Comparison of ENCODE assay signal across 10 cellular contexts in the genomic region with DNA sequence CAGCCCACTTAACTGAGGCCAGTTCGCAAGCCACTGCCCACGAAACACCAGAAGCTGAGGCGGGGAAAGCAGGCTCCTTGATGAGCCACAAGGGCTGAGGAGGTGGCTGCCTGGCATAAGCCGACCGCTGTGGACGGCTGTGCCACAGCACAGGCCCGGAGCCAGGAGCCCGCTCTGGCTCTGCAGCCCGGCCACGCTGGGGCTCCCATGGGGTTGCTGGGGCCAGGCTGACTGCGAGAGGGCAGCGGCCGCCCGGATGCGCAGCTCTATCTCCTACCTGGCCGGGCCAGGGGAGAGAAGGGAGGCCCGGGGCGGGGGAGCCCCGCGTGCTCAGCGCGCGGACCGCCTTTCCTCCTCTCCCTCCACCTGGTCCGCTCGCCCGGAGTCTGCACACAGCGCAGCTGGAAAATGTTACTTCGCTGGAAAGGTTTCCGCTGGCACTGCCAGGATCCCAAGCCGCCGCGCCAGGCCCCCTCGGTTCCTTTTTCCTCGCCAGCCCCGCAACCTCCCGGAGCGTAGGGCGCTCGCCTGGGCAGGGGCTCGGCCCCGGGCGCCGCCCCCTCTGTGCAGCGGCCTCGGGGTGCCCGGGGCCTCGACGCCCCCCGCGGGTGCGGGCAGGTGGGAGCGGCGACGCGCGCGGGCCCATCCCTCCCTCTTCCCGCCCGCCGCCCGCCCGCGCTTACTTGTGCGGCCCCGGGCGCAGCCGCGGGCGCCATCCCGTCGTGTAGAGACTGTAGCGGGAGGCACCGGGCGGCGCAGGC. TPM values are rescaled to one million over a fixed set of nuclear protein-coding genes. Genes with fewer than 3 reads are reported as not detected.
A peak's percentile ranks its signal among the peaks of the same experiment; 100 is the strongest.
DNase-seq lines count a peak whose midpoint lies in the region; ATAC-seq, FAIRE-seq and TF ChIP-seq lines count a peak whose summit lies in the region.
"Had no signal": no experiment of that assay in that cellular context is flagged by ENCODE, and none has a peak within 500 bp of the region (broad histone marks: within the 10 kb centered on the region; RNA-seq: fewer than 3 reads in every experiment).

No MANE protein-coding gene starts in this region.

- DNase-seq in NCI-H524 (lab: John Stamatoyannopoulos, UW) (peak; percentile 25 to 46), NCI-H524 treated with DMSO at 0.1 percent for 48 hours (lab: John Stamatoyannopoulos, UW) (no peak), left lung (no peak), GM12892 (ENCODE audit: insufficient read length) (no peak), NCI-H1694 (lab: John Stamatoyannopoulos, UW) (no peak)
- DNase-seq in activated CD8-positive, alpha-beta T cell treated with anti-CD3 and anti-CD28 coated beads, Interleukin-2, amount 10 ng/mL, durations not matched to agents 7 days and 5 days: no peak
- DNase-seq: C1 segment of cervical spinal cord had no signal

- no peaks in the 10 kb centered on the region for H3K36me3 Mint-ChIP-seq in activated CD8-positive, alpha-beta T cell treated with anti-CD3 and anti-CD28 coated beads, Interleukin-2, amount 10 ng/mL, durations not matched to agents 7 days and 5 days (ENCODE audit: low read depth)

- no peak overlapping the region for H3K27ac ChIP-seq in left lung
- no peak overlapping the region for H3K27ac ChIP-seq in subcutaneous abdominal adipose tissue (ENCODE audit: low read depth, low read length)

- POLR2A ChIA-PET in activated CD8-positive, alpha-beta T cell treated with anti-CD3 and anti-CD28 coated beads, Interleukin-2, amount 10 ng/mL, durations not matched to agents 7 days and 5 days (lab: Charles Lee): no interaction called here

- TF ChIP-seq POLR2A in GM12892 (IDR thresholded peaks at IDR 0.05; ENCODE audit: low read depth, low read length): no peak

- ATAC-seq in activated CD8-positive, alpha-beta T cell treated with anti-CD3 and anti-CD28 coated beads, Interleukin-2, amount 10 ng/mL, durations not matched to agents 7 days and 5 days: peak; percentile 57
- ATAC-seq in left lung (peak; percentile 26), HG02938 (IDR thresholded peaks at IDR 0.05; ENCODE audit: unreplicated experiment) (no peak)

- peaks cover 0 to 3% of the 10 kb centered on the region in 2 donors for H3K9me3 ChIP-seq in left lung
- peaks cover 0 to 2% (median 1%) of the 10 kb centered on the region in 5 donors for H3K9me3 ChIP-seq in subcutaneous abdominal adipose tissue (ENCODE audit: control insufficient read depth in 5 of 5, low read length in 5 of 5)

- TF ChIP-seq CTCF in left lung (IDR thresholded peaks at IDR 0.05): no peak

- H3K4me1 ChIP-seq in left lung (peaks cover 0 to 8% of the 10 kb centered on the region in 2 donors), subcutaneous abdominal adipose tissue (ENCODE audit: control insufficient read depth in 5 of 5, insufficient read depth in 5 of 5, low read length in 5 of 5) (peaks cover 0 to 12% (median 7%) of the 10 kb centered on the region in 5 donors)

- H3K36me3 ChIP-seq in left lung: no peaks in the 10 kb centered on the region
- H3K36me3 ChIP-seq in subcutaneous abdominal adipose tissue (ENCODE audit: control insufficient read depth in 5 of 5, insufficient read depth in 5 of 5, low read length in 5 of 5): no peaks in the 10 kb centered on the region

- no peak for FAIRE-seq in GM12892 (lab: Jason Lieb, UNC)
- FAIRE-seq: islet of Langerhans had no signal

- no peak overlapping the region for H3K27ac Mint-ChIP-seq in activated CD8-positive, alpha-beta T cell treated with anti-CD3 and anti-CD28 coated beads, Interleukin-2, amount 10 ng/mL, durations not matched to agents 7 days and 5 days

- H3K4me3 Mint-ChIP-seq in activated CD8-positive, alpha-beta T cell treated with anti-CD3 and anti-CD28 coated beads, Interleukin-2, amount 10 ng/mL, durations not matched to agents 7 days and 5 days: no peak overlapping the region

- intact Hi-C loops in left lung (cut with DNase I): no loop called here

- H3K4me3 ChIP-seq in left lung: peak overlapping the region in 1 of 2 donors; percentile 7
- H3K4me3 ChIP-seq in subcutaneous abdominal adipose tissue (ENCODE audit: low read depth in 1 of 5, low read length in 5 of 5): peak overlapping the region in 4 of 5 donors; percentile 17 to 28 (median 23)

- CTCF ChIA-PET in activated CD8-positive, alpha-beta T cell treated with anti-CD3 and anti-CD28 coated beads, Interleukin-2, amount 10 ng/mL, durations not matched to agents 7 days and 5 days (lab: Charles Lee): no interaction called here

- H3K27me3 ChIP-seq in left lung (peaks cover 36 to 66% of the 10 kb centered on the region in 2 donors), subcutaneous abdominal adipose tissue (ENCODE audit: control insufficient read depth in 5 of 5, insufficient read depth in 4 of 5, low read length in 5 of 5) (peaks cover 25 to 44% (median 36%) of the 10 kb centered on the region in 5 donors)

- no peak overlapping the region for H3K9ac ChIP-seq in subcutaneous abdominal adipose tissue (ENCODE audit: low read length in 5 of 5)

- H3K9me3 Mint-ChIP-seq in activated CD8-positive, alpha-beta T cell treated with anti-CD3 and anti-CD28 coated beads, Interleukin-2, amount 10 ng/mL, durations not matched to agents 7 days and 5 days (ENCODE audit: insufficient read depth): no peaks in the 10 kb centered on the region

- peaks cover 33% of the 10 kb centered on the region for H3K27me3 Mint-ChIP-seq in activated CD8-positive, alpha-beta T cell treated with anti-CD3 and anti-CD28 coated beads, Interleukin-2, amount 10 ng/mL, durations not matched to agents 7 days and 5 days (ENCODE audit: low read depth)

- peaks cover 4% of the 10 kb centered on the region for H3K4me1 Mint-ChIP-seq in activated CD8-positive, alpha-beta T cell treated with anti-CD3 and anti-CD28 coated beads, Interleukin-2, amount 10 ng/mL, durations not matched to agents 7 days and 5 days (ENCODE audit: low read depth)

RNA-seq across cellular contexts. Expression of gene EMILIN3, which starts 0.7 kb away (rescaled TPM):
- total RNA-seq in activated CD8-positive, alpha-beta T cell treated with anti-CD3 and anti-CD28 coated beads, Interleukin-2, amount 10 ng/mL, durations not matched to agents 7 days and 5 days: not detected
- total RNA-seq in left lung: under 1 TPM; 0.08 to 0.29 TPM
- not detected for polyA plus RNA-seq in GM12892 (2012; ENCODE audit: missing spikeins)

RNA-seq across cellular contexts. Expression of gene LPIN3, which starts 25.3 kb away (rescaled TPM):
- under 1 TPM; 0.74 to 0.91 TPM for total RNA-seq in activated CD8-positive, alpha-beta T cell treated with anti-CD3 and anti-CD28 coated beads, Interleukin-2, amount 10 ng/mL, durations not matched to agents 7 days and 5 days
- 10 to 100 TPM; 10.8 to 20.4 TPM for total RNA-seq in left lung
- polyA plus RNA-seq in GM12892 (2012; ENCODE audit: missing spikeins): 0.11 TPM

RNA-seq across cellular contexts. Expression of gene ZHX3, which starts 48.4 kb away (rescaled TPM):
- total RNA-seq in activated CD8-positive, alpha-beta T cell treated with anti-CD3 and anti-CD28 coated beads, Interleukin-2, amount 10 ng/mL, durations not matched to agents 7 days and 5 days: 10 to 100 TPM; 11.9 to 15.0 TPM
- 10 to 100 TPM; 45.9 to 47.9 TPM for total RNA-seq in left lung
- 6.7 TPM for polyA plus RNA-seq in GM12892 (2012; ENCODE audit: missing spikeins)

Comparison
In these comparisons a context has a peak if more than half of its experiments do, and no peak if none do; other contexts are left out.
1. DNase-seq: peak in NCI-H524 (2 of 2); none in NCI-H524 treated with DMSO at 0.1 percent for 48 hours (single experiment), activated CD8-positive, alpha-beta T cell treated with anti-CD3 and anti-CD28 coated beads, Interleukin-2, amount 10 ng/mL, durations not matched to agents 7 days and 5 days (single experiment), left lung (0 of 2), GM12892 (single experiment) and NCI-H1694 (single experiment).
2. RNA of gene LPIN3, which starts 25.3 kb away (total RNA-seq): 10.8 to 20.4 TPM in left lung; 0.74 to 0.91 TPM in activated CD8-positive, alpha-beta T cell treated with anti-CD3 and anti-CD28 coated beads, Interleukin-2, amount 10 ng/mL, durations not matched to agents 7 days and 5 days; every median in the first group is over 4 times any median in the second.